In genomic region chr16:81444448-81445121, GRCh38 we compare ENCODE assay signal across 8 cellular contexts. TPM values are rescaled to one million over a fixed set of nuclear protein-coding genes. Genes with fewer than 3 reads are reported as not detected.
A peak's percentile ranks its signal among the peaks of the same experiment; 100 is the strongest.
DNase-seq lines count a peak whose midpoint lies in the region; ATAC-seq, FAIRE-seq and TF ChIP-seq lines count a peak whose summit lies in the region.

Gene CMIP (plus strand): TSS chr16:81444808.

- intact Hi-C loops in kidney (cut with DNase I) = no loop called here

- H3K36me3 ChIP-seq in kidney (ENCODE audit: control insufficient read depth in 1 of 2, insufficient read depth in 2 of 2, low read length in 2 of 2) = no peaks in the 10 kb centered on the region

- no peak for TF ChIP-seq CTCF in kidney (IDR thresholded peaks at IDR 0.05; ENCODE audit: borderline replicate concordance, extremely low read depth, insufficient read depth)

- no peaks in the 10 kb centered on the region for H3K9me3 ChIP-seq in kidney (ENCODE audit: control insufficient read depth in 1 of 2, low read length in 2 of 2)

- FAIRE-seq in kidney (lab: Jason Lieb, UNC) = no peak

- peak within 1 kb of the TSS; percentile 86 to 97 for H3K27ac ChIP-seq in kidney (ENCODE audit: low read depth in 2 of 2, low read length in 2 of 2)

- peak; percentile 87 for ATAC-seq in HG02798 (IDR thresholded peaks at IDR 0.05; ENCODE audit: poor library complexity, unreplicated experiment)

- peaks cover 19 to 30% of the 10 kb centered on the region in 2 donors for H3K4me1 ChIP-seq in kidney (ENCODE audit: control insufficient read depth in 1 of 2, insufficient read depth in 1 of 2, low read depth in 1 of 2, low read length in 2 of 2)

- H3K9ac ChIP-seq in kidney (ENCODE audit: low read length in 2 of 2) = peak within 1 kb of the TSS; percentile 75 to 95

- peak within 1 kb of the TSS; percentile 78 for H3K4me3 ChIP-seq in kidney (ENCODE audit: low read length in 2 of 2)

- DNase-seq in NCI-H2081 (lab: John Stamatoyannopoulos, UW) (peak; percentile 64 to 71), NCI-H2081 treated with DMSO at 0.1 percent for 48 hours (lab: John Stamatoyannopoulos, UW) (no peak), NCI-H2171 treated with DMSO at 0.1 percent for 48 hours (lab: John Stamatoyannopoulos, UW) (peak; percentile 51), cerebellum (ENCODE audit: low spot score) (peak; percentile 93), kidney (peak; percentile 96)
- DNase-seq in activated CD4-positive, alpha-beta T cell treated with anti-CD3 and anti-CD28 coated beads for 1 hour = peak; percentile 65
- peak; percentile 87 for DNase-seq in stimulated activated CD4-positive, alpha-beta T cell treated with anti-CD3 and anti-CD28 coated beads, Interleukin-15, amount 100 ng/mL, for 24 hours

RNA-seq across cellular contexts. Expression of gene CMIP, which starts in this region (rescaled TPM):
- total RNA-seq in cerebellum (44.4 TPM), kidney (65.7 TPM)
- polyA plus RNA-seq in kidney (ENCODE audit: insufficient read depth, low read depth, low replicate concordance) = 16.6 TPM
